Comparison of ENCODE assay signal across 20 cellular contexts in genomic region chr12:24231298-24231697, GRCh38.
A peak's percentile ranks its signal among the peaks of the same experiment; 100 is the strongest.
DNase-seq lines count a peak whose midpoint lies in the region; ATAC-seq lines count a peak whose summit lies in the region.
"Had no signal": no experiment of that assay in that cellular context is flagged by ENCODE, and none has a peak within 500 bp of the region (broad histone marks: within the 10 kb centered on the region; RNA-seq: fewer than 3 reads in every experiment).

No MANE protein-coding gene starts in this region.

- H3K4me1 Mint-ChIP-seq in T-helper 2 cell treated with Interferon-gamma antibody and Interleukin-4, amounts not matched to agents 5 μg/mL and 100 μg/mL, for 36 hours (ENCODE audit: low read depth), result no peaks in the 10 kb centered on the region
- H3K4me1 Mint-ChIP-seq: central memory CD8-positive, alpha-beta T cell; natural killer cell had no signal

- DNase-seq in OCI-M1 (lab: John Stamatoyannopoulos, UW) (peak; percentile 23), retina (no peak), Ammon's horn (ENCODE audit: low spot score) (no peak)
- DNase-seq in T-helper 2 cell treated with Interferon-gamma antibody and Interleukin-4, amounts not matched to agents 5 μg/mL and 100 μg/mL, for 36 hours (ENCODE audit: low spot score), result no peak
- DNase-seq: activated CD4-positive, alpha-beta T cell treated with anti-CD3 and anti-CD28 coated beads, Interleukin-2, amount 50 U/mL, for 4 hours; adrenal gland; BE2C; DMS79 treated with DMSO at 0.1 percent for 48 hours; foreskin fibroblast; GOT3; KBM-7; natural killer cell; NCI-H446 treated with DMSO at 0.1 percent for 48 hours; stimulated activated CD4-positive, alpha-beta T cell treated with anti-CD3 and anti-CD28 coated beads, Interleukin-15, amount 100 ng/mL, for 24 hours had no signal

- H3K4me3 Mint-ChIP-seq in T-helper 2 cell treated with Interferon-gamma antibody and Interleukin-4, amounts not matched to agents 5 μg/mL and 100 μg/mL, for 36 hours, result no peak overlapping the region
- H3K4me3 Mint-ChIP-seq: activated T-helper 1 cell treated with anti-CD3 and anti-CD28 coated beads, Interleukin-12 subunit alpha, Interleukin-12 subunit beta, Interleukin-2, Interleukin-4 antibody, amounts not matched to agents 30 ng/mL and 10 ng/mL and 1 ng/mL, durations not matched to agents 14 hours and 24 hours and 36 hours; central memory CD8-positive, alpha-beta T cell; natural killer cell had no signal

- H3K27ac Mint-ChIP-seq in T-helper 2 cell treated with Interferon-gamma antibody and Interleukin-4, amounts not matched to agents 5 μg/mL and 100 μg/mL, for 36 hours, result no peak overlapping the region
- H3K27ac Mint-ChIP-seq: activated T-helper 1 cell treated with anti-CD3 and anti-CD28 coated beads, Interleukin-12 subunit alpha, Interleukin-12 subunit beta, Interleukin-2, Interleukin-4 antibody, amounts not matched to agents 30 ng/mL and 10 ng/mL and 1 ng/mL, durations not matched to agents 14 hours and 24 hours and 36 hours; natural killer cell had no signal

- H3K27me3 Mint-ChIP-seq in T-helper 2 cell treated with Interferon-gamma antibody and Interleukin-4, amounts not matched to agents 5 μg/mL and 100 μg/mL, for 36 hours (ENCODE audit: low read depth), result no peaks in the 10 kb centered on the region

- peaks cover 4% of the 10 kb centered on the region for H3K9me3 Mint-ChIP-seq in T-helper 2 cell treated with Interferon-gamma antibody and Interleukin-4, amounts not matched to agents 5 μg/mL and 100 μg/mL, for 36 hours
- H3K9me3 Mint-ChIP-seq: activated T-helper 1 cell treated with anti-CD3 and anti-CD28 coated beads, Interleukin-12 subunit alpha, Interleukin-12 subunit beta, Interleukin-2, Interleukin-4 antibody, amounts not matched to agents 30 ng/mL and 10 ng/mL and 1 ng/mL, durations not matched to agents 14 hours and 24 hours and 36 hours; central memory CD8-positive, alpha-beta T cell; natural killer cell had no signal

- ATAC-seq in GM18909 (IDR thresholded peaks at IDR 0.05; ENCODE audit: poor library complexity, unreplicated experiment) (peak; percentile 90), GM21529 (IDR thresholded peaks at IDR 0.05; ENCODE audit: unreplicated experiment) (peak; percentile 57), HG03095 (IDR thresholded peaks at IDR 0.05; ENCODE audit: unreplicated experiment) (peak; percentile 81), HG03039 (IDR thresholded peaks at IDR 0.05; ENCODE audit: unreplicated experiment) (no peak)
- ATAC-seq: natural killer cell had no signal

- no peaks in the 10 kb centered on the region for H3K36me3 Mint-ChIP-seq in T-helper 2 cell treated with Interferon-gamma antibody and Interleukin-4, amounts not matched to agents 5 μg/mL and 100 μg/mL, for 36 hours (ENCODE audit: low read depth)
- H3K36me3 Mint-ChIP-seq: natural killer cell had no signal
